ENCODE assay signal across 15 cellular contexts in genomic region chr15:28598209-28598608, GRCh38. TPM values are rescaled to one million over a fixed set of nuclear protein-coding genes. Genes with fewer than 3 reads are reported as not detected.
"Had no signal": no experiment of that assay in that cellular context is flagged by ENCODE, and none has a peak within 500 bp of the region (broad histone marks: within the 10 kb centered on the region; RNA-seq: fewer than 3 reads in every experiment).

No MANE protein-coding gene starts in this region.

RNA-seq across cellular contexts. Expression of gene GOLGA6L25, which starts 44.8 kb away (rescaled TPM):
- total RNA-seq: stomach, subcutaneous adipose tissue, suprapubic skin, temporal lobe, testis, thoracic aorta, thyroid gland, tibial nerve, transverse colon, upper lobe of left lung, upper lobe of right lung, ureter, urinary bladder, uterus, vagina had no signal
- polyA plus RNA-seq: stomach, urinary bladder had no signal
